In genomic region chr17:79987890-79988162, GRCh38 we compare ENCODE assay signal across 17 cellular contexts. TPM values are rescaled to one million over a fixed set of nuclear protein-coding genes. Genes with fewer than 3 reads are reported as not detected.
DNase-seq lines count a peak whose midpoint lies in the region; ATAC-seq, FAIRE-seq and TF ChIP-seq lines count a peak whose summit lies in the region.
"Had no signal": no experiment of that assay in that cellular context is flagged by ENCODE, and none has a peak within 500 bp of the region (broad histone marks: within the 10 kb centered on the region; RNA-seq: fewer than 3 reads in every experiment).

No MANE protein-coding gene starts in this region.

- H3K36me3 ChIP-seq in MG63 (no peaks in the 10 kb centered on the region), ovary (no peaks in the 10 kb centered on the region)
- H3K36me3 ChIP-seq: right atrium auricular region had no signal

- peaks cover 11% of the 10 kb centered on the region for H3K4me1 Mint-ChIP-seq in activated CD4-positive, alpha-beta T cell treated with anti-CD3 and anti-CD28 coated beads, Interleukin-2, amount 10 ng/mL, durations not matched to agents 24 days and 14 days
- peaks cover 18% of the 10 kb centered on the region for H3K4me1 Mint-ChIP-seq in activated CD8-positive, alpha-beta T cell treated with anti-CD3 and anti-CD28 coated beads for 36 hours (ENCODE audit: low read depth)

- DNase-seq in A549 (ENCODE audit: low read depth in 1 of 2, low spot score in 1 of 2) (no peak), MG63 (no peak), epithelial cell of prostate (ENCODE audit: low read depth, low spot score) (no peak), ovary (no peak)
- DNase-seq in activated CD4-positive, alpha-beta T cell treated with anti-CD3 and anti-CD28 coated beads, Interleukin-2, amount 10 ng/mL, durations not matched to agents 24 days and 14 days = no peak
- DNase-seq in activated naive CD4-positive, alpha-beta T cell treated with anti-CD3 and anti-CD28 coated beads, Interleukin-2, amount 50 U/mL, for 72 hours (ENCODE audit: low spot score in 2 of 2) = no peak
- no peak for DNase-seq in activated CD8-positive, alpha-beta T cell treated with anti-CD3 and anti-CD28 coated beads for 36 hours
- DNase-seq: activated CD4-positive, alpha-beta T cell treated with anti-CD3 and anti-CD28 coated beads, Interleukin-2, amount 10 ng/mL, durations not matched to agents 7 days and 5 days; effector CD4-positive, alpha-beta T cell; KBM-7; naive thymus-derived CD4-positive, alpha-beta T cell; NCI-H1436 had no signal

- no peak for ATAC-seq in A549
- no peak for ATAC-seq in HG03097 (IDR thresholded peaks at IDR 0.05; ENCODE audit: low FRiP score, unreplicated experiment)
- no peak for ATAC-seq in activated naive CD4-positive, alpha-beta T cell treated with anti-CD3 and anti-CD28 coated beads, Interleukin-2, amount 50 U/mL, for 72 hours
- ATAC-seq in activated CD8-positive, alpha-beta T cell treated with anti-CD3 and anti-CD28 coated beads for 36 hours = no peak
- ATAC-seq: naive thymus-derived CD4-positive, alpha-beta T cell had no signal

- no peaks in the 10 kb centered on the region for H3K36me3 Mint-ChIP-seq in activated CD4-positive, alpha-beta T cell treated with anti-CD3 and anti-CD28 coated beads, Interleukin-2, amount 10 ng/mL, durations not matched to agents 24 days and 14 days (ENCODE audit: low read depth)
- H3K36me3 Mint-ChIP-seq in activated naive CD4-positive, alpha-beta T cell treated with anti-CD3 and anti-CD28 coated beads, Interleukin-2, amount 50 U/mL, for 72 hours = no peaks in the 10 kb centered on the region
- H3K36me3 Mint-ChIP-seq in activated CD8-positive, alpha-beta T cell treated with anti-CD3 and anti-CD28 coated beads for 36 hours (ENCODE audit: low read depth) = peaks cover 4% of the 10 kb centered on the region
- H3K36me3 Mint-ChIP-seq: naive thymus-derived CD4-positive, alpha-beta T cell had no signal

- H3K9me3 ChIP-seq in A549 (no peaks in the 10 kb centered on the region), MG63 (no peaks in the 10 kb centered on the region), ovary (no peaks in the 10 kb centered on the region)
- H3K9me3 ChIP-seq: right atrium auricular region had no signal

- TF ChIP-seq RAD21 in A549 (conservative IDR thresholded peaks at IDR 0.05 in 1 of 2, IDR thresholded peaks at IDR 0.05 in 1 of 2) = no peak

- TF ChIP-seq EP300 in A549 (IDR thresholded peaks at IDR 0.05) = no peak
- no peak for TF ChIP-seq EP300 in ovary (IDR thresholded peaks at IDR 0.05)

- no peaks in the 10 kb centered on the region for H3K27me3 ChIP-seq in MG63
- no peaks in the 10 kb centered on the region for H3K27me3 ChIP-seq in ovary
- H3K27me3 ChIP-seq: right atrium auricular region had no signal

- no peak for TF ChIP-seq POLR2A in A549 (IDR thresholded peaks at IDR 0.05; ENCODE audit: low read length)
- no peak for TF ChIP-seq POLR2A in ovary (IDR thresholded peaks at IDR 0.05)

- FAIRE-seq in A549 (lab: Jason Lieb, UNC) = no peak
- FAIRE-seq: A204.1, keratinocyte had no signal

- H3K27ac Mint-ChIP-seq in activated CD4-positive, alpha-beta T cell treated with anti-CD3 and anti-CD28 coated beads, Interleukin-2, amount 10 ng/mL, durations not matched to agents 24 days and 14 days = no peak overlapping the region
- no peak overlapping the region for H3K27ac Mint-ChIP-seq in activated naive CD4-positive, alpha-beta T cell treated with anti-CD3 and anti-CD28 coated beads, Interleukin-2, amount 50 U/mL, for 72 hours
- no peak overlapping the region for H3K27ac Mint-ChIP-seq in activated CD8-positive, alpha-beta T cell treated with anti-CD3 and anti-CD28 coated beads for 36 hours
- H3K27ac Mint-ChIP-seq: activated CD4-positive, alpha-beta T cell treated with anti-CD3 and anti-CD28 coated beads, Interleukin-2, amount 10 ng/mL, durations not matched to agents 7 days and 5 days; naive thymus-derived CD4-positive, alpha-beta T cell had no signal

- peak overlapping the region; percentile 83 for H3K4me2 ChIP-seq in A549

- H3K4me1 ChIP-seq in A549 (peaks cover 72% of the 10 kb centered on the region), ovary (ENCODE audit: insufficient read depth) (peaks cover 55% of the 10 kb centered on the region)

- POLR2A ChIA-PET in A549 (lab: Yijun Ruan, JAX) = interaction anchor here (1.1 kb wide), 2 partner anchors 144 to 148 kb away, joined by 3 to 11 read pairs; partner anchors contain the start of gene CBX4
- POLR2A ChIA-PET in activated CD8-positive, alpha-beta T cell treated with anti-CD3 and anti-CD28 coated beads for 36 hours (lab: Charles Lee) = no interaction called here

- H3K4me3 ChIP-seq in A549 (peak overlapping the region; percentile 20; the same call in 1 of the 3 replicates), MG63 (peak overlapping the region; percentile 4; the same call in 1 of the 2 replicates), ovary (no peak overlapping the region)
- H3K4me3 ChIP-seq: right atrium auricular region had no signal

- CTCF ChIA-PET in A549 (lab: Yijun Ruan, JAX) = interaction anchor here (0.6 to 6.4 kb wide), 14 partner anchors 12 to 249 kb away, joined by 3 to 42 read pairs (median 4); partner anchors contain the start of genes CBX4 and CBX8
- CTCF ChIA-PET in activated CD8-positive, alpha-beta T cell treated with anti-CD3 and anti-CD28 coated beads for 36 hours (lab: Charles Lee) = interaction anchor here (7.9 kb wide), 1 partner anchor 18 kb away, joined by 67 read pairs; no protein-coding TSS in a partner anchor

- no peaks in the 10 kb centered on the region for H3K9me3 Mint-ChIP-seq in activated CD4-positive, alpha-beta T cell treated with anti-CD3 and anti-CD28 coated beads, Interleukin-2, amount 10 ng/mL, durations not matched to agents 24 days and 14 days
- no peaks in the 10 kb centered on the region for H3K9me3 Mint-ChIP-seq in activated naive CD4-positive, alpha-beta T cell treated with anti-CD3 and anti-CD28 coated beads, Interleukin-2, amount 50 U/mL, for 72 hours
- no peaks in the 10 kb centered on the region for H3K9me3 Mint-ChIP-seq in activated CD8-positive, alpha-beta T cell treated with anti-CD3 and anti-CD28 coated beads for 36 hours
- H3K9me3 Mint-ChIP-seq: activated CD4-positive, alpha-beta T cell treated with anti-CD3 and anti-CD28 coated beads, Interleukin-2, amount 10 ng/mL, durations not matched to agents 7 days and 5 days; naive thymus-derived CD4-positive, alpha-beta T cell had no signal

- intact Hi-C loops in ovary (cut with DNase I) = loop anchor here in 3 of 4 donors (2.0 to 5.0 kb wide), 4 partner anchors 41 to 146 kb away; no protein-coding TSS in a partner anchor
- intact Hi-C loops in activated CD4-positive, alpha-beta T cell treated with anti-CD3 and anti-CD28 coated beads, Interleukin-2, amount 10 ng/mL, durations not matched to agents 24 days and 14 days (cut with micrococcal nuclease) = no loop called here
- intact Hi-C loops in activated CD8-positive, alpha-beta T cell treated with anti-CD3 and anti-CD28 coated beads for 36 hours (cut with micrococcal nuclease) = no loop called here

- H3K27ac ChIP-seq in A549 = peak overlapping the region; percentile 72 to 89
- peak overlapping the region; percentile 28 for H3K27ac ChIP-seq in epithelial cell of prostate
- peak overlapping the region; percentile 42 to 90 for H3K27ac ChIP-seq in ovary

- 31% methylated on average over 9 of the region's 9 CpGs for WGBS in A549 (ENCODE audit: missing lambda C conversion rate)
- 9 to 18% (median 14%) methylated on average over 9 of the region's 9 CpGs for WGBS in ovary, 3 donors

- TF ChIP-seq CTCF in A549 (IDR thresholded peaks at IDR 0.05) = no peak
- TF ChIP-seq CTCF in ovary (IDR thresholded peaks at IDR 0.05) = no peak
- no peak for TF ChIP-seq CTCF in activated CD8-positive, alpha-beta T cell treated with anti-CD3 and anti-CD28 coated beads for 36 hours (IDR thresholded peaks at IDR 0.05)

- no peak overlapping the region for H3K4me3 Mint-ChIP-seq in activated CD4-positive, alpha-beta T cell treated with anti-CD3 and anti-CD28 coated beads, Interleukin-2, amount 10 ng/mL, durations not matched to agents 24 days and 14 days
- H3K4me3 Mint-ChIP-seq in activated CD8-positive, alpha-beta T cell treated with anti-CD3 and anti-CD28 coated beads for 36 hours = no peak overlapping the region
- H3K4me3 Mint-ChIP-seq: activated CD4-positive, alpha-beta T cell treated with anti-CD3 and anti-CD28 coated beads, Interleukin-2, amount 10 ng/mL, durations not matched to agents 7 days and 5 days had no signal

- peaks cover 6% of the 10 kb centered on the region for H3K27me3 Mint-ChIP-seq in activated CD4-positive, alpha-beta T cell treated with anti-CD3 and anti-CD28 coated beads, Interleukin-2, amount 10 ng/mL, durations not matched to agents 24 days and 14 days
- H3K27me3 Mint-ChIP-seq in activated CD8-positive, alpha-beta T cell treated with anti-CD3 and anti-CD28 coated beads for 36 hours = no peaks in the 10 kb centered on the region
- H3K27me3 Mint-ChIP-seq: activated CD4-positive, alpha-beta T cell treated with anti-CD3 and anti-CD28 coated beads, Interleukin-2, amount 10 ng/mL, durations not matched to agents 7 days and 5 days had no signal

RNA-seq across cellular contexts. Expression of gene TBC1D16, which starts 47.8 kb away (rescaled TPM):
- polyA plus RNA-seq in A549 (2011; rRNA removed) = 8.9 and 12.9 TPM in 2 replicates
- polyA plus RNA-seq in A549 (2012; cell fraction: cytosol; rRNA removed) = 5.8 and 7.4 TPM in 2 replicates
- polyA plus RNA-seq in A549 (2012; cell fraction: nucleus; rRNA removed) = 13.9 and 15.8 TPM in 2 replicates
- polyA plus RNA-seq in A549 (2017; fragmentation: RNase III; extraction: RNeasy Plus Mini Kit Qiagen cat#74134 plus additional on column Dnase treatment) = 11.5 to 12.5 TPM (median 12.3 TPM) in 3 replicates
- 22.2 and 28.2 TPM in 2 replicates for polyA minus RNA-seq in A549 (2011; rRNA and poly(A)+ RNA removed)
- 15.0 and 23.6 TPM in 2 replicates for total RNA-seq in MG63 (2014; rRNA removed; shearing (Covaris generic); ENCODE audit: low replicate concordance)
- total RNA-seq in ovary = 10 to 100 TPM in 6 of 7 donors, 1 to 10 TPM in 1; 9.3 to 40.5 (median 29.3) TPM
- 10 to 100 TPM in 1 of 2 donors, 1 to 10 TPM in 1; 9.9 to 11.9 TPM for polyA plus RNA-seq in ovary
- 1.4 and 1.9 TPM in 2 replicates for total RNA-seq in activated CD4-positive, alpha-beta T cell treated with anti-CD3 and anti-CD28 coated beads, Interleukin-2, amount 10 ng/mL, durations not matched to agents 24 days and 14 days
- total RNA-seq in activated naive CD4-positive, alpha-beta T cell treated with anti-CD3 and anti-CD28 coated beads, Interleukin-2, amount 50 U/mL, for 72 hours = 10 to 100 TPM in 1 of 2 donors, 1 to 10 TPM in 1; 5.2 to 10.2 TPM
- 10 to 100 TPM in 1 of 2 experiments, 1 to 10 TPM in 1; 9.6 to 12.0 TPM for total RNA-seq in activated CD8-positive, alpha-beta T cell treated with anti-CD3 and anti-CD28 coated beads for 36 hours

RNA-seq across cellular contexts. Expression of gene CCDC40, which starts 48.6 kb away (rescaled TPM):
- 4.3 and 5.9 TPM in 2 replicates for polyA plus RNA-seq in A549 (2011; rRNA removed)
- 5.2 and 5.8 TPM in 2 replicates for polyA plus RNA-seq in A549 (2012; cell fraction: cytosol; rRNA removed)
- polyA plus RNA-seq in A549 (2012; cell fraction: nucleus; rRNA removed) = 15.3 and 16.1 TPM in 2 replicates
- 8.2 to 12.6 TPM (median 11.3 TPM) in 3 replicates for polyA plus RNA-seq in A549 (2017; fragmentation: RNase III; extraction: RNeasy Plus Mini Kit Qiagen cat#74134 plus additional on column Dnase treatment)
- 5.4 and 9.5 TPM in 2 replicates for polyA minus RNA-seq in A549 (2011; rRNA and poly(A)+ RNA removed)
- total RNA-seq in MG63 (2014; rRNA removed; shearing (Covaris generic); ENCODE audit: low replicate concordance) = 5.4 and 9.7 TPM in 2 replicates
- 10 to 100 TPM in 1 of 7 donors, 1 to 10 TPM in 6; 3.7 to 27.8 (median 6.0) TPM for total RNA-seq in ovary
- 1 to 10 TPM; 1.5 to 6.3 TPM for polyA plus RNA-seq in ovary
- total RNA-seq in activated CD4-positive, alpha-beta T cell treated with anti-CD3 and anti-CD28 coated beads, Interleukin-2, amount 10 ng/mL, durations not matched to agents 24 days and 14 days = 0.37 and 0.54 TPM in 2 replicates
- under 1 TPM; 0.45 to 0.50 TPM for total RNA-seq in activated naive CD4-positive, alpha-beta T cell treated with anti-CD3 and anti-CD28 coated beads, Interleukin-2, amount 50 U/mL, for 72 hours
- total RNA-seq in activated CD8-positive, alpha-beta T cell treated with anti-CD3 and anti-CD28 coated beads for 36 hours = under 1 TPM; 0.54 to 0.79 TPM
- total RNA-seq: activated CD4-positive, alpha-beta T cell treated with anti-CD3 and anti-CD28 coated beads, Interleukin-2, amount 10 ng/mL, durations not matched to agents 7 days and 5 days; T-helper 1 cell treated with Interleukin-12 subunit alpha and Interleukin-12 subunit beta and Interleukin-4 antibody, amounts not matched to agents 30 ng/mL and 1 ng/mL, for 36 hours had no signal
- polyA plus RNA-seq: naive thymus-derived CD4-positive, alpha-beta T cell had no signal

Comparison
In these comparisons a context has a peak if more than half of its experiments do, and no peak if none do; other contexts are left out.
1. H3K27ac ChIP-seq: peak in every context shown above with its lines; median percentile 80 in A549; 66 in ovary; 28 in epithelial cell of prostate.
2. intact Hi-C loops: an anchor here in ovary (2.0 to 5.0 kb wide); none called in activated CD4-positive, alpha-beta T cell treated with anti-CD3 and anti-CD28 coated beads, Interleukin-2, amount 10 ng/mL, durations not matched to agents 24 days and 14 days and activated CD8-positive, alpha-beta T cell treated with anti-CD3 and anti-CD28 coated beads for 36 hours.